ENCODE assay signal across 23 cellular contexts in genomic region chr10:14635049-14635710, GRCh38.
DNase-seq lines count a peak whose midpoint lies in the region; ATAC-seq, FAIRE-seq and TF ChIP-seq lines count a peak whose summit lies in the region.
"Had no signal": no experiment of that assay in that cellular context is flagged by ENCODE, and none has a peak within 500 bp of the region (broad histone marks: within the 10 kb centered on the region; RNA-seq: fewer than 3 reads in every experiment).

No MANE protein-coding gene starts in this region.

- H3K27me3 ChIP-seq in right lobe of liver (no peaks in the 10 kb centered on the region), HepG2 (ENCODE audit: control insufficient read depth in 1 of 2, insufficient read depth in 2 of 2, low read length in 2 of 2) (no peaks in the 10 kb centered on the region), left lung (no peaks in the 10 kb centered on the region)

- POLR2A ChIA-PET in HepG2 (lab: Yijun Ruan, JAX) = interaction anchor here (0.6 kb wide), 1 partner anchor 1249 kb away, joined by 3 read pairs; no protein-coding TSS in a partner anchor

- intact Hi-C loops in right lobe of liver (cut with DNase I) = no loop called here
- intact Hi-C loops in HepG2 (cut with micrococcal nuclease; ENCODE audit: unreplicated experiment) = no loop called here
- intact Hi-C loops in left lung (cut with DNase I) = no loop called here

- CTCF ChIA-PET in HepG2 (lab: Yijun Ruan, JAX; ENCODE audit: low intra/inter-chr PET ratio, low total read pairs) = no interaction called here

- H4K20me1 ChIP-seq in HepG2 (ENCODE audit: insufficient read depth, low read length) = no peaks in the 10 kb centered on the region

- H3K36me3 ChIP-seq in right lobe of liver = no peaks in the 10 kb centered on the region
- H3K36me3 ChIP-seq in HepG2 (replicated peaks in 1 of 2; ENCODE audit: control insufficient read depth in 1 of 2, insufficient read depth in 2 of 2, low read length in 2 of 2) = no peaks in the 10 kb centered on the region
- no peaks in the 10 kb centered on the region for H3K36me3 ChIP-seq in left lung

- no peak overlapping the region for H3K9ac ChIP-seq in HepG2 (ENCODE audit: insufficient read depth, low read depth, low read length)

- ATAC-seq in right lobe of liver (peak in 3 of 4 donors; percentile 43 to 57 (median 48)), HepG2 (no peak), left lung (peak; percentile 34), HG02981 (IDR thresholded peaks at IDR 0.05; ENCODE audit: unreplicated experiment) (no peak), GM18520 (IDR thresholded peaks at IDR 0.05; ENCODE audit: unreplicated experiment) (no peak)
- ATAC-seq: A549, Panc1, T-helper 17 cell had no signal

- H3K4me3 ChIP-seq in right lobe of liver (no peak overlapping the region), HepG2 (replicated peaks in 1 of 3; ENCODE audit: insufficient read depth in 1 of 3, low read depth in 2 of 3, low read length in 3 of 3) (no peak overlapping the region), left lung (no peak overlapping the region)
- H3K4me3 ChIP-seq: A549, SK-N-MC had no signal

- TF ChIP-seq EP300 in HepG2 (IDR thresholded peaks at IDR 0.05; ENCODE audit: low read depth in 2 of 2, low read length in 2 of 2) = no peak
- TF ChIP-seq EP300 in HepG2 (CRISPR knock-in tag; IDR thresholded peaks at IDR 0.05; ENCODE audit: borderline replicate concordance) = no peak

- TF ChIP-seq CTCF in right lobe of liver (IDR thresholded peaks at IDR 0.05) (no peak), HepG2 (CRISPR knock-in tag; IDR thresholded peaks at IDR 0.05) (no peak), left lung (IDR thresholded peaks at IDR 0.05) (no peak)

- no peak overlapping the region for H3K4me2 ChIP-seq in HepG2 (ENCODE audit: low read depth, low read length)
- H3K4me2 ChIP-seq: A549 had no signal

- no TSS peak for BruUV-seq in HepG2 (replicated peaks; lab: Mats Ljungman, UMichigan)

- no peaks in the 10 kb centered on the region for H3K4me1 ChIP-seq in right lobe of liver
- H3K4me1 ChIP-seq in HepG2 (ENCODE audit: insufficient read depth, low read length) = no peaks in the 10 kb centered on the region
- H3K4me1 ChIP-seq in left lung = no peaks in the 10 kb centered on the region
- H3K4me1 ChIP-seq: A549 had no signal

- no peak for TF ChIP-seq RAD21 in HepG2 (CRISPR knock-in tag; IDR thresholded peaks at IDR 0.05)

- H3K9me3 ChIP-seq in right lobe of liver (no peaks in the 10 kb centered on the region), HepG2 (ENCODE audit: low read length) (no peaks in the 10 kb centered on the region), left lung (no peaks in the 10 kb centered on the region)
- H3K9me3 ChIP-seq: A549 had no signal

- no peak for FAIRE-seq in HepG2 (lab: Jason Lieb, UNC)
- FAIRE-seq: A549, G401.6 had no signal

- H3K27ac ChIP-seq in right lobe of liver (no peak overlapping the region), HepG2 (ENCODE audit: extremely low read length, insufficient read depth, low read length) (no peak overlapping the region), left lung (no peak overlapping the region)
- H3K27ac ChIP-seq: RWPE1, SK-N-MC had no signal

- no peaks in the 10 kb centered on the region for H3K79me2 ChIP-seq in HepG2 (ENCODE audit: insufficient read depth, low read length)

- 54% methylated on average over 5 of the region's 7 CpGs for WGBS in right lobe of liver (ENCODE audit: insufficient coverage, low coverage, low lambda C conversion rate, missing lambda C conversion rate)
- 31% methylated on average over 7 of the region's 7 CpGs for WGBS in HepG2 (ENCODE audit: low lambda C conversion rate)

- DNase-seq in right lobe of liver = no peak
- no peak for DNase-seq in HepG2 (ENCODE audit: low spot score)
- DNase-seq in MV-4-11 (lab: John Stamatoyannopoulos, UW) = peak; percentile 49
- no peak for DNase-seq in left lung
- DNase-seq in NOMO-1 treated with DMSO at 0.1 percent for 48 hours (lab: John Stamatoyannopoulos, UW; ENCODE audit: unreplicated experiment) = no peak
- DNase-seq: AML-193; CD4-positive, alpha-beta memory T cell; COR-L47; GOT3; HCEC 1CT; NCI-H1092 treated with DMSO at 0.1 percent for 48 hours; NCI-H1436 treated with DMSO at 0.1 percent for 48 hours; NCI-H2029; NCI-H526 treated with DMSO at 0.1 percent for 48 hours; SIG-M5; T-helper 17 cell had no signal

- no peak for TF ChIP-seq POLR2A in right lobe of liver (IDR thresholded peaks at IDR 0.05)
- no peak for TF ChIP-seq POLR2A in HepG2 (IDR thresholded peaks at IDR 0.05; ENCODE audit: insufficient read depth in 1 of 2, low read depth in 2 of 2, low read length in 2 of 2)

- in situ Hi-C loops in HepG2 (cut with HindIII; ENCODE audit: extremely low pct_ligation_motif_present, low pct_unique_long_range_greater_than_20kb) = no loop called here

- no peak overlapping the region for H2AFZ ChIP-seq in HepG2 (ENCODE audit: low read length)

TF ChIP-seq in HepG2, 621 proteins besides CTCF, POLR2A, EP300 and RAD21:
- TF ChIP-seq GABPB1 (CRISPR knock-in tag; IDR thresholded peaks at IDR 0.05) (no peak), MYC (CRISPR knock-in tag; IDR thresholded peaks at IDR 0.05; ENCODE audit: borderline replicate concordance) (no peak), NR2F2 (IDR thresholded peaks at IDR 0.05; ENCODE audit: borderline replicate concordance, low read depth) (no peak), SMARCC2 (IDR thresholded peaks at IDR 0.05) (no peak), GTF3A (CRISPR knock-in tag; conservative IDR thresholded peaks at IDR 0.05) (no peak), POGZ (CRISPR knock-in tag; IDR thresholded peaks at IDR 0.05) (no peak), IKZF4 (CRISPR knock-in tag; IDR thresholded peaks at IDR 0.05; ENCODE audit: borderline replicate concordance, low read depth, not compliant biosample characterization) (no peak)

Comparison
In these comparisons a context has a peak if more than half of its experiments do, and no peak if none do; other contexts are left out.
1. ATAC-seq: peak in right lobe of liver (3 of 4) and left lung (single experiment); none in HepG2 (single experiment), HG02981 (single experiment) and GM18520 (single experiment).